9 cellular contexts compared by ENCODE assay signal in the genomic region with DNA sequence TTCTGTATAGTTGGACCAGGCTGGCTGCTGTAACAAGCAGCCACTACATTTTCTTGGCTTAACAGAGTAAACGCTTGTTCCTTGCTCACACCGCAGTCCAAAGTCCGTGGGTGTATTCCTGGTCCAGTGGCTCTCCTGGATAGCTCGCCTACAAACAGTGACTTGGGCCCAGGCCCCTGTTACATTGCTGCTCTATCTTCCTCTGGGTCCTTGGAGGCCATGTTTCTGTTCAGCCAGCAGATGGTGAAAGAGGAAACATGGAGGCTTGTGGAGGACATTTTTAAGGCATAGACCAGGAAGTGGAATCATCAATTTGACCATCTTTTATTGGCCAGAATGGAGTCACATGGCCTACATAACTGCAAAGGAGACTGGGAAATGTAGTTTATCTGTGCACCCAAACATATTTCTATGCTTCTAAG. TPM values are rescaled to one million over a fixed set of nuclear protein-coding genes. Genes with fewer than 3 reads are reported as not detected.
DNase-seq lines count a peak whose midpoint lies in the region; ATAC-seq and TF ChIP-seq lines count a peak whose summit lies in the region.
"Had no signal": no experiment of that assay in that cellular context is flagged by ENCODE, and none has a peak within 500 bp of the region (broad histone marks: within the 10 kb centered on the region; RNA-seq: fewer than 3 reads in every experiment).

No MANE protein-coding gene starts in this region.

- POLR2A ChIA-PET in activated CD4-positive, alpha-beta memory T cell treated with anti-CD3 and anti-CD28 coated beads, Interleukin-2, amount 10 ng/mL, durations not matched to agents 7 days and 5 days (lab: Charles Lee) = no interaction called here

- H3K36me3 ChIP-seq in brain microvascular endothelial cell (replicated peaks) = no peaks in the 10 kb centered on the region

- peaks cover 0 to 7% of the 10 kb centered on the region in 2 donors for H3K36me3 Mint-ChIP-seq in naive B cell
- no peaks in the 10 kb centered on the region for H3K36me3 Mint-ChIP-seq in activated CD4-positive, alpha-beta memory T cell treated with anti-CD3 and anti-CD28 coated beads, Interleukin-2, amount 10 ng/mL, durations not matched to agents 7 days and 5 days (ENCODE audit: low read depth)

- H3K27me3 Mint-ChIP-seq in naive B cell = peaks cover 11 to 44% (median 34%) of the 10 kb centered on the region in 3 donors
- H3K27me3 Mint-ChIP-seq in activated CD4-positive, alpha-beta memory T cell treated with anti-CD3 and anti-CD28 coated beads, Interleukin-2, amount 10 ng/mL, durations not matched to agents 7 days and 5 days = peaks cover 1% of the 10 kb centered on the region

- DNase-seq in NCI-H1092 treated with DMSO at 0.1 percent for 48 hours (lab: John Stamatoyannopoulos, UW) (peak; percentile 10), NCI-H1092 (lab: John Stamatoyannopoulos, UW) (no peak), NCI-H1694 treated with DMSO at 0.1 percent for 48 hours (lab: John Stamatoyannopoulos, UW) (peak; percentile 15), brain microvascular endothelial cell (peak; percentile 27), naive B cell (no peak)
- DNase-seq in activated CD4-positive, alpha-beta T cell treated with anti-CD3 and anti-CD28 coated beads, Interleukin-2, amount 50 U/mL, for 48 hours = no peak
- DNase-seq in activated CD4-positive, alpha-beta memory T cell treated with anti-CD3 and anti-CD28 coated beads, Interleukin-2, amount 10 ng/mL, durations not matched to agents 7 days and 5 days = no peak

- H3K27ac Mint-ChIP-seq in naive B cell = no peak overlapping the region
- H3K27ac Mint-ChIP-seq in activated CD4-positive, alpha-beta memory T cell treated with anti-CD3 and anti-CD28 coated beads, Interleukin-2, amount 10 ng/mL, durations not matched to agents 7 days and 5 days = no peak overlapping the region

- H3K4me1 Mint-ChIP-seq in naive B cell = no peaks in the 10 kb centered on the region
- peaks cover 9% of the 10 kb centered on the region for H3K4me1 Mint-ChIP-seq in activated CD4-positive, alpha-beta memory T cell treated with anti-CD3 and anti-CD28 coated beads, Interleukin-2, amount 10 ng/mL, durations not matched to agents 7 days and 5 days

- in situ Hi-C loops in brain microvascular endothelial cell (cut with HindIII; ENCODE audit: low pct_ligation_motif_present, low sequenced_read_pairs) = no loop called here

- CTCF ChIA-PET in activated CD4-positive, alpha-beta memory T cell treated with anti-CD3 and anti-CD28 coated beads, Interleukin-2, amount 10 ng/mL, durations not matched to agents 7 days and 5 days (lab: Charles Lee) = no interaction called here

- TF ChIP-seq CTCF in brain microvascular endothelial cell (IDR thresholded peaks at IDR 0.05; ENCODE audit: low read depth, low read length, missing control alignments) = no peak

- H3K9me3 Mint-ChIP-seq in naive B cell = peaks cover 0 to 12% (median 4%) of the 10 kb centered on the region in 7 donors
- peaks cover 5% of the 10 kb centered on the region for H3K9me3 Mint-ChIP-seq in activated CD4-positive, alpha-beta memory T cell treated with anti-CD3 and anti-CD28 coated beads, Interleukin-2, amount 10 ng/mL, durations not matched to agents 7 days and 5 days

- no peak overlapping the region for H3K27ac ChIP-seq in brain microvascular endothelial cell
- H3K27ac ChIP-seq: 22Rv1 had no signal

- no peak overlapping the region for H3K4me3 ChIP-seq in brain microvascular endothelial cell (ENCODE audit: low read depth, low read length)

- H3K27me3 ChIP-seq in brain microvascular endothelial cell (replicated peaks) = no peaks in the 10 kb centered on the region

- H3K4me3 Mint-ChIP-seq in naive B cell = peak overlapping the region in 1 of 8 donors; percentile 12
- no peak overlapping the region for H3K4me3 Mint-ChIP-seq in activated CD4-positive, alpha-beta memory T cell treated with anti-CD3 and anti-CD28 coated beads, Interleukin-2, amount 10 ng/mL, durations not matched to agents 7 days and 5 days

- ATAC-seq in naive B cell (ENCODE audit: low read depth in 2 of 2) (peak; percentile 45 to 56), HG03108 (IDR thresholded peaks at IDR 0.05; ENCODE audit: unreplicated experiment) (no peak)

RNA-seq across cellular contexts. Expression of a gene that starts 55.1 kb away (rescaled TPM):
- polyA plus RNA-seq in naive B cell (ENCODE audit: low read depth in 6 of 6) = not detected
- not detected for total RNA-seq in activated CD4-positive, alpha-beta memory T cell treated with anti-CD3 and anti-CD28 coated beads, Interleukin-2, amount 10 ng/mL, durations not matched to agents 7 days and 5 days

Comparison
In these comparisons a context has a peak if more than half of its experiments do, and no peak if none do; other contexts are left out.
1. DNase-seq: peak in NCI-H1092 treated with DMSO at 0.1 percent for 48 hours (single experiment), NCI-H1694 treated with DMSO at 0.1 percent for 48 hours (single experiment) and brain microvascular endothelial cell (single experiment); none in NCI-H1092 (single experiment), naive B cell (single experiment), activated CD4-positive, alpha-beta T cell treated with anti-CD3 and anti-CD28 coated beads, Interleukin-2, amount 50 U/mL, for 48 hours (0 of 2) and activated CD4-positive, alpha-beta memory T cell treated with anti-CD3 and anti-CD28 coated beads, Interleukin-2, amount 10 ng/mL, durations not matched to agents 7 days and 5 days (single experiment).